ENCODE assay signal across 18 cellular contexts in genomic region chr6:90707223-90707622, GRCh38.
DNase-seq lines count a peak whose midpoint lies in the region; ATAC-seq, FAIRE-seq and TF ChIP-seq lines count a peak whose summit lies in the region.
"Had no signal": no experiment of that assay in that cellular context is flagged by ENCODE, and none has a peak within 500 bp of the region (broad histone marks: within the 10 kb centered on the region; RNA-seq: fewer than 3 reads in every experiment).

No MANE protein-coding gene starts in this region.

- H3K9me3 Mint-ChIP-seq in chondrocyte (ENCODE audit: low read depth), result no peaks in the 10 kb centered on the region
- H3K9me3 Mint-ChIP-seq in activated CD4-positive, alpha-beta T cell treated with anti-CD3 and anti-CD28 coated beads for 36 hours (ENCODE audit: low read depth), result no peaks in the 10 kb centered on the region

- POLR2A ChIA-PET in activated CD4-positive, alpha-beta T cell treated with anti-CD3 and anti-CD28 coated beads for 36 hours (lab: Charles Lee), result no interaction called here

- H3K36me3 Mint-ChIP-seq in chondrocyte (ENCODE audit: low read depth), result no peaks in the 10 kb centered on the region
- no peaks in the 10 kb centered on the region for H3K36me3 Mint-ChIP-seq in activated CD4-positive, alpha-beta T cell treated with anti-CD3 and anti-CD28 coated beads for 36 hours (ENCODE audit: low read depth)
- H3K36me3 Mint-ChIP-seq: CD4-positive, alpha-beta memory T cell had no signal

- no peak overlapping the region for H3K27ac Mint-ChIP-seq in chondrocyte (ENCODE audit: unreplicated experiment)
- H3K27ac Mint-ChIP-seq in activated CD4-positive, alpha-beta T cell treated with anti-CD3 and anti-CD28 coated beads for 36 hours, result no peak overlapping the region
- H3K27ac Mint-ChIP-seq: CD4-positive, alpha-beta memory T cell had no signal

- H3K9me3 ChIP-seq in lower lobe of right lung, result no peaks in the 10 kb centered on the region
- H3K9me3 ChIP-seq in small intestine (ENCODE audit: control insufficient read depth, low read depth), result no peaks in the 10 kb centered on the region

- intact Hi-C loops in lower lobe of right lung (cut with DNase I), result no loop called here
- intact Hi-C loops in activated CD4-positive, alpha-beta T cell treated with anti-CD3 and anti-CD28 coated beads for 36 hours (cut with DNase I, micrococcal nuclease), result no loop called here

- ATAC-seq in lower lobe of right lung (peak; percentile 19 to 59), GM21367 (IDR thresholded peaks at IDR 0.05; ENCODE audit: unreplicated experiment) (no peak)
- no peak for ATAC-seq in activated CD4-positive, alpha-beta T cell treated with anti-CD3 and anti-CD28 coated beads for 36 hours

- no peak overlapping the region for H3K4me3 Mint-ChIP-seq in chondrocyte (ENCODE audit: unreplicated experiment)
- no peak overlapping the region for H3K4me3 Mint-ChIP-seq in activated CD4-positive, alpha-beta T cell treated with anti-CD3 and anti-CD28 coated beads for 36 hours
- H3K4me3 Mint-ChIP-seq: CD4-positive, alpha-beta memory T cell had no signal

- no peaks in the 10 kb centered on the region for H3K4me1 Mint-ChIP-seq in chondrocyte (ENCODE audit: low read depth)
- no peaks in the 10 kb centered on the region for H3K4me1 Mint-ChIP-seq in activated CD4-positive, alpha-beta T cell treated with anti-CD3 and anti-CD28 coated beads for 36 hours
- H3K4me1 Mint-ChIP-seq: CD4-positive, alpha-beta memory T cell had no signal

- no peak for FAIRE-seq in small intestine (lab: Jason Lieb, UNC)
- FAIRE-seq: GM12891, GM18507, H54 had no signal

- 18 to 53% (median 28%) methylated on average over 2 of the region's 2 CpGs for WGBS in small intestine, 3 donors

- H3K27ac ChIP-seq in lower lobe of right lung (no peak overlapping the region), small intestine (ENCODE audit: low read depth in 1 of 2, low read length in 1 of 2) (no peak overlapping the region)

- H3K27me3 ChIP-seq in lower lobe of right lung (ENCODE audit: low read depth), result no peaks in the 10 kb centered on the region
- H3K27me3 ChIP-seq in small intestine (ENCODE audit: control insufficient read depth in 2 of 2, insufficient read depth in 2 of 2, low read length in 2 of 2), result no peaks in the 10 kb centered on the region

- DNase-seq in left kidney (ENCODE audit: low read depth, low spot score), result peak; percentile 30
- DNase-seq in lower lobe of right lung, result no peak
- peak; percentile 51 for DNase-seq in small intestine
- DNase-seq in chondrocyte (ENCODE audit: low spot score), result no peak
- DNase-seq in activated CD4-positive, alpha-beta T cell treated with anti-CD3 and anti-CD28 coated beads for 36 hours, result no peak
- DNase-seq: C1 segment of cervical spinal cord; Calu3; CD4-positive, alpha-beta memory T cell; COR-L47; DMS53; DMS79 treated with DMSO at 0.1 percent for 48 hours; GF-D8; GOT3; HCEC 1CT had no signal

- TF ChIP-seq CTCF in lower lobe of right lung (IDR thresholded peaks at IDR 0.05) (no peak), chondrocyte (IDR thresholded peaks at IDR 0.05) (no peak)

- CTCF ChIA-PET in activated CD4-positive, alpha-beta T cell treated with anti-CD3 and anti-CD28 coated beads for 36 hours (lab: Charles Lee), result no interaction called here

- H3K4me1 ChIP-seq in lower lobe of right lung (no peaks in the 10 kb centered on the region), small intestine (ENCODE audit: control insufficient read depth in 2 of 2, insufficient read depth in 1 of 2, low read depth in 1 of 2, low read length in 1 of 2) (no peaks in the 10 kb centered on the region)

- H3K36me3 ChIP-seq in lower lobe of right lung (no peaks in the 10 kb centered on the region), small intestine (ENCODE audit: control insufficient read depth in 2 of 2, insufficient read depth in 2 of 2, low read length in 2 of 2) (no peaks in the 10 kb centered on the region)

- no peak overlapping the region for H3K4me3 ChIP-seq in lower lobe of right lung
- H3K4me3 ChIP-seq in small intestine (ENCODE audit: low read depth in 1 of 2, low read length in 2 of 2), result no peak overlapping the region

- peaks cover 13% of the 10 kb centered on the region for H3K27me3 Mint-ChIP-seq in chondrocyte (ENCODE audit: low read depth)
- H3K27me3 Mint-ChIP-seq in activated CD4-positive, alpha-beta T cell treated with anti-CD3 and anti-CD28 coated beads for 36 hours, result peaks cover 18% of the 10 kb centered on the region

Comparison
In these comparisons a context has a peak if more than half of its experiments do, and no peak if none do; other contexts are left out.
1. DNase-seq: peak in left kidney (single experiment) and small intestine (single experiment); none in lower lobe of right lung (single experiment), chondrocyte (single experiment) and activated CD4-positive, alpha-beta T cell treated with anti-CD3 and anti-CD28 coated beads for 36 hours (single experiment).
2. ATAC-seq: peak in lower lobe of right lung (2 of 2); none in activated CD4-positive, alpha-beta T cell treated with anti-CD3 and anti-CD28 coated beads for 36 hours (single experiment) and GM21367 (single experiment).